ENCODE assay signal across 1 cellular context in the genomic region with DNA sequence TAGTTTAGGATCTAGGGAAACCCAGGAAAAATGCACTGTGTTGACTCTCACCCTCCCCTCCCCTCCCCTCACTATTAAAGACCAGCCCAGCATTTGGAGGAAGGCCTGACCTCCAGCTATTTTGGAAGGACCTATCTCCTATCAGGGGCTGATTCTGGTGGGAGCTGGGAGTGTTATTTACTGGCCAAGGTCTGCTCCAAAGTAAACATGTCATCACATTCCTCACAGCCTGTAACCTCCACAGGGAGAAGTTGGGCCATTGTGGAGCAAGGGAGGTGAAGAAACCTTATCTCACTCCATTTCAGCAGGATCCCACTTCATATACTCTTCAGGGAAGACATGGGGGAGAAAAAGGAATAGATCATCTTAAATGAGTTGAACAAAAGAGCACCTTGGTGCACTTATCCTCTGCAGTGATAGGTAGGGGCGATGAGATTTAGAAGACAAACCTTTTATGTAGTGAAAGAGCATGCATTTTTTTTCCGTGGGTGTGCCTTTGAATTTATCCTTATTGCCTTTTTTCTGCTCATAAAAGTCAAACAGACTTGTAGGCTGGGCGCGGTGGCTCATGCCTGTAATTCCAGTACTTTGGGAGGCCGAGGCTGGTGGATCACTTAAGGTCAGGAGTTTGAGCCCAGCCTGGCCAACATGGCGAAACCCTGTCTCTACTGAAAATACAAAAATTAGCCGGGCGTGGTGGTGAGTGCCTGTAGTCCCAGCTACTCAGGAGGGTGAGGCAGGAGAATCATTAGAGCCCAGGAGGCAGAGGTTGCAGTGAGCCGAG.
A peak's percentile ranks its signal among the peaks of the same experiment; 100 is the strongest.
TF ChIP-seq lines count a peak whose summit lies in the region.

No MANE protein-coding gene starts in this region.

TF ChIP-seq in HepG2, 621 proteins besides CTCF, POLR2A, EP300 and RAD21 (continued from another document and continues in another):
- TF ChIP-seq, protein P1, sequence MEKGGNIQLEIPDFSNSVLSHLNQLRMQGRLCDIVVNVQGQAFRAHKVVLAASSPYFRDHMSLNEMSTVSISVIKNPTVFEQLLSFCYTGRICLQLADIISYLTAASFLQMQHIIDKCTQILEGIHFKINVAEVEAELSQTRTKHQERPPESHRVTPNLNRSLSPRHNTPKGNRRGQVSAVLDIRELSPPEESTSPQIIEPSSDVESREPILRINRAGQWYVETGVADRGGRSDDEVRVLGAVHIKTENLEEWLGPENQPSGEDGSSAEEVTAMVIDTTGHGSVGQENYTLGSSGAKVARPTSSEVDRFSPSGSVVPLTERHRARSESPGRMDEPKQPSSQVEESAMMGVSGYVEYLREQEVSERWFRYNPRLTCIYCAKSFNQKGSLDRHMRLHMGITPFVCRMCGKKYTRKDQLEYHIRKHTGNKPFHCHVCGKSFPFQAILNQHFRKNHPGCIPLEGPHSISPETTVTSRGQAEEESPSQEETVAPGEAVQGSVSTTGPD (CRISPR knock-in tag; IDR thresholded peaks at IDR 0.05): no peak
- no peak for TF ChIP-seq MIER2 (CRISPR knock-in tag; IDR thresholded peaks at IDR 0.05)
- TF ChIP-seq LCORL (IDR thresholded peaks at IDR 0.05): peak; percentile 91
- TF ChIP-seq LCORL (CRISPR knock-in tag; IDR thresholded peaks at IDR 0.05): peak; percentile 99
- TF ChIP-seq MLLT10 (CRISPR knock-in tag; IDR thresholded peaks at IDR 0.05): no peak
- no peak for TF ChIP-seq ONECUT2 (CRISPR knock-in tag; IDR thresholded peaks at IDR 0.05)
- TF ChIP-seq NFAT5 (CRISPR knock-in tag; IDR thresholded peaks at IDR 0.05): no peak
- no peak for TF ChIP-seq SRF (IDR thresholded peaks at IDR 0.05; ENCODE audit: low read depth, low read length)
- no peak for TF ChIP-seq ZNF329 (CRISPR knock-in tag; IDR thresholded peaks at IDR 0.05; ENCODE audit: low read depth)
- 0 out of 2 replicates have a peak, but pooled peaks have one; percentile 44 for TF ChIP-seq SMYD3 (CRISPR knock-in tag; IDR thresholded peaks at IDR 0.05)
- TF ChIP-seq ZNF598 (CRISPR knock-in tag; IDR thresholded peaks at IDR 0.05; ENCODE audit: borderline replicate concordance): no peak
- TF ChIP-seq FOXP1 (IDR thresholded peaks at IDR 0.05): peak; percentile 77
- TF ChIP-seq FOXP1 (CRISPR knock-in tag; IDR thresholded peaks at IDR 0.05): peak; percentile 92
- no peak for TF ChIP-seq MZF1 (CRISPR knock-in tag; IDR thresholded peaks at IDR 0.05; ENCODE audit: borderline replicate concordance)
- no peak for TF ChIP-seq RBFOX2 (IDR thresholded peaks at IDR 0.05; ENCODE audit: low read depth, low read length)
- no peak for TF ChIP-seq GRHL1 (CRISPR knock-in tag; conservative IDR thresholded peaks at IDR 0.05)
- TF ChIP-seq IRF1 (CRISPR knock-in tag; IDR thresholded peaks at IDR 0.05; ENCODE audit: low read depth): no peak
- peak; percentile 48; the same call in 1 of the 2 replicates for TF ChIP-seq ZGPAT (CRISPR knock-in tag; IDR thresholded peaks at IDR 0.05)
- no peak for TF ChIP-seq KMT2A (CRISPR knock-in tag; IDR thresholded peaks at IDR 0.05)
- TF ChIP-seq ZNF326 (CRISPR knock-in tag; IDR thresholded peaks at IDR 0.05; ENCODE audit: borderline replicate concordance): no peak
- TF ChIP-seq ZNF234 (CRISPR knock-in tag; conservative IDR thresholded peaks at IDR 0.05): no peak
- no peak for TF ChIP-seq ZNF546 (CRISPR knock-in tag; conservative IDR thresholded peaks at IDR 0.05)
- TF ChIP-seq, protein P2, sequence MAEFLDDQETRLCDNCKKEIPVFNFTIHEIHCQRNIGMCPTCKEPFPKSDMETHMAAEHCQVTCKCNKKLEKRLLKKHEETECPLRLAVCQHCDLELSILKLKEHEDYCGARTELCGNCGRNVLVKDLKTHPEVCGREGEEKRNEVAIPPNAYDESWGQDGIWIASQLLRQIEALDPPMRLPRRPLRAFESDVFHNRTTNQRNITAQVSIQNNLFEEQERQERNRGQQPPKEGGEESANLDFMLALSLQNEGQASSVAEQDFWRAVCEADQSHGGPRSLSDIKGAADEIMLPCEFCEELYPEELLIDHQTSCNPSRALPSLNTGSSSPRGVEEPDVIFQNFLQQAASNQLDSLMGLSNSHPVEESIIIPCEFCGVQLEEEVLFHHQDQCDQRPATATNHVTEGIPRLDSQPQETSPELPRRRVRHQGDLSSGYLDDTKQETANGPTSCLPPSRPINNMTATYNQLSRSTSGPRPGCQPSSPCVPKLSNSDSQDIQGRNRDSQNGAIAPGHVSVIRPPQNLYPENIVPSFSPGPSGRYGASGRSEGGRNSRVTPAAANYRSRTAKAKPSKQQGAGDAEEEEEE (CRISPR knock-in tag; IDR thresholded peaks at IDR 0.05; ENCODE audit: borderline replicate concordance): no peak
- no peak for TF ChIP-seq KLF13 (CRISPR knock-in tag; IDR thresholded peaks at IDR 0.05)
- TF ChIP-seq ZNF558 (CRISPR knock-in tag; IDR thresholded peaks at IDR 0.05; ENCODE audit: borderline replicate concordance): no peak; the same call in 1 of the 2 replicates
- no peak for TF ChIP-seq MTA3 (CRISPR knock-in tag; IDR thresholded peaks at IDR 0.05)
- peak; percentile 72 for TF ChIP-seq HDAC1 (CRISPR knock-in tag; IDR thresholded peaks at IDR 0.05)
- TF ChIP-seq CCAR2 (optimal IDR thresholded peaks at IDR 0.05; ENCODE audit: low read depth, low read length): no peak
- TF ChIP-seq CREB1 (IDR thresholded peaks at IDR 0.05): no peak
- TF ChIP-seq CREB1 (CRISPR knock-in tag; IDR thresholded peaks at IDR 0.05): peak; percentile 51
- no peak for TF ChIP-seq SNAPC5 (CRISPR knock-in tag; IDR thresholded peaks at IDR 0.05; ENCODE audit: borderline replicate concordance)
- no peak for TF ChIP-seq ZFP82 (CRISPR knock-in tag; IDR thresholded peaks at IDR 0.05; ENCODE audit: borderline replicate concordance)
- TF ChIP-seq ZBTB39 (CRISPR knock-in tag; IDR thresholded peaks at IDR 0.05): no peak
- no peak for TF ChIP-seq THAP9 (CRISPR knock-in tag; IDR thresholded peaks at IDR 0.05; ENCODE audit: borderline replicate concordance)
- no peak for TF ChIP-seq ZNF557 (CRISPR knock-in tag; IDR thresholded peaks at IDR 0.05)
- 0 out of 2 replicates have a peak, but pooled peaks have one; percentile 19 for TF ChIP-seq MIER3 (CRISPR knock-in tag; IDR thresholded peaks at IDR 0.05; ENCODE audit: borderline replicate concordance)
- TF ChIP-seq ZNF3 (CRISPR knock-in tag; IDR thresholded peaks at IDR 0.05): no peak
